In genomic region chr10:24097771-24098207, GRCh38 we compare ENCODE assay signal across 29 cellular contexts.
DNase-seq lines count a peak whose midpoint lies in the region; ATAC-seq and TF ChIP-seq lines count a peak whose summit lies in the region.
"Had no signal": no experiment of that assay in that cellular context is flagged by ENCODE, and none has a peak within 500 bp of the region (broad histone marks: within the 10 kb centered on the region; RNA-seq: fewer than 3 reads in every experiment).

No MANE protein-coding gene starts in this region.

- no peak for TF ChIP-seq CTCF in transverse colon (IDR thresholded peaks at IDR 0.05)

- WGBS in transverse colon (ENCODE audit: low coverage in 1 of 2), 2 donors, result 60 to 83% methylated on average over 1 to 7 of the region's 7 CpGs

- no peaks in the 10 kb centered on the region for H3K9me3 ChIP-seq in SK-N-MC (ENCODE audit: low read depth, low read length)
- H3K9me3 ChIP-seq in transverse colon, result no peaks in the 10 kb centered on the region
- H3K9me3 ChIP-seq: esophagus squamous epithelium, heart right ventricle, ovary, vagina had no signal

- H3K9ac ChIP-seq in SK-N-MC (ENCODE audit: insufficient read length), result no peak overlapping the region

- intact Hi-C loops in transverse colon (cut with DNase I; ENCODE audit: low total_unique reads), result no loop called here

- DNase-seq in G401 (ENCODE audit: low spot score) (peak; percentile 18), SK-N-MC (ENCODE audit: low read depth, low spot score) (no peak), kidney tubule cell (ENCODE audit: low spot score) (peak; percentile 43), renal cortical epithelial cell (ENCODE audit: low read depth) (peak; percentile 56), transverse colon (no peak), GDM1 (lab: John Stamatoyannopoulos, UW) (no peak), activated gamma-delta T cell treated with Interleukin-2 at 50 U/mL for 16 hours (no peak)
- DNase-seq: ACHN; activated CD4-positive, alpha-beta memory T cell treated with anti-CD3 and anti-CD28 coated beads for 36 hours; activated CD4-positive, CD25-positive, alpha-beta regulatory T cell treated with anti-CD3 and anti-CD28 coated beads, Interleukin-2, amount 50 U/mL, for 72 hours; activated naive CD4-positive, alpha-beta T cell treated with Interleukin-2 at 50 U/mL for 16 hours; activated T-cell treated with anti-CD3 and anti-CD28 coated beads, Interleukin-2, amount 50 U/mL, for 72 hours; CD4-positive, alpha-beta memory T cell; esophagus squamous epithelium; foreskin keratinocyte; H7; heart right ventricle; left cardiac atrium; NCI-H2107; ovary; right cardiac atrium; spleen; stimulated activated CD4-positive, alpha-beta T cell treated with anti-CD3 and anti-CD28 coated beads, Interleukin-2, amount 100 ng/mL, for 24 hours; stimulated activated CD8-positive, alpha-beta memory T cell treated with anti-CD3 and anti-CD28 coated beads, Interleukin-4, amount 100 ng/mL, for 48 hours; T-helper 1 cell had no signal

- ATAC-seq in HG03039 (IDR thresholded peaks at IDR 0.05; ENCODE audit: unreplicated experiment), result no peak
- ATAC-seq: activated T-cell treated with anti-CD3 and anti-CD28 coated beads, Interleukin-2, amount 50 U/mL, for 72 hours; foreskin keratinocyte; GM12878; heart right ventricle; left cardiac atrium; natural killer cell treated with Interleukin-12 subunit alpha and Interleukin-12 subunit beta and Interleukin-15 and Interleukin-18, amount 100 ng/mL, for 72 hours; right cardiac atrium had no signal

- no peaks in the 10 kb centered on the region for H3K27me3 ChIP-seq in transverse colon
- H3K27me3 ChIP-seq: esophagus squamous epithelium, foreskin keratinocyte, heart right ventricle, ovary, spleen, vagina had no signal

- no peak for TF ChIP-seq POLR2A in transverse colon (IDR thresholded peaks at IDR 0.05)

- in situ Hi-C loops in G401 (cut with HindIII; ENCODE audit: low sequenced_read_pairs), result no loop called here
- in situ Hi-C loops in transverse colon (cut with MboI; ENCODE audit: low pct_ligation_motif_present in 1 of 4, low pct_unique_long_range_greater_than_20kb in 1 of 4, low sequenced_read_pairs in 3 of 4), result no loop called here

- no peaks in the 10 kb centered on the region for H3K36me3 ChIP-seq in SK-N-MC (ENCODE audit: insufficient read depth, low read length)
- no peaks in the 10 kb centered on the region for H3K36me3 ChIP-seq in transverse colon
- H3K36me3 ChIP-seq: esophagus squamous epithelium, heart right ventricle, ovary, spleen, vagina had no signal

- no peaks in the 10 kb centered on the region for H3K4me1 ChIP-seq in transverse colon
- H3K4me1 ChIP-seq: esophagus squamous epithelium, foreskin keratinocyte, spleen, vagina had no signal

- no peak for TF ChIP-seq EP300 in transverse colon (IDR thresholded peaks at IDR 0.05; ENCODE audit: low read depth)

- H3K4me3 ChIP-seq in SK-N-MC (peak overlapping the region; percentile 10; the same call in 1 of the 2 replicates), transverse colon (no peak overlapping the region)
- H3K4me3 ChIP-seq: esophagus squamous epithelium, GM12878, heart right ventricle, ovary, spleen, vagina had no signal

- H3K27ac ChIP-seq in SK-N-MC, result peak overlapping the region; percentile 75
- H3K27ac ChIP-seq in transverse colon, result no peak overlapping the region
- H3K27ac ChIP-seq: esophagus squamous epithelium, foreskin keratinocyte, heart right ventricle, ovary, spleen, vagina had no signal

Comparison
In these comparisons a context has a peak if more than half of its experiments do, and no peak if none do; other contexts are left out.
1. DNase-seq: peak in G401 (single experiment), kidney tubule cell (single experiment) and renal cortical epithelial cell (single experiment); none in SK-N-MC (single experiment), transverse colon (single experiment), GDM1 (single experiment) and activated gamma-delta T cell treated with Interleukin-2 at 50 U/mL for 16 hours (single experiment).